Comparison of ENCODE assay signal across 29 cellular contexts in the genomic region with DNA sequence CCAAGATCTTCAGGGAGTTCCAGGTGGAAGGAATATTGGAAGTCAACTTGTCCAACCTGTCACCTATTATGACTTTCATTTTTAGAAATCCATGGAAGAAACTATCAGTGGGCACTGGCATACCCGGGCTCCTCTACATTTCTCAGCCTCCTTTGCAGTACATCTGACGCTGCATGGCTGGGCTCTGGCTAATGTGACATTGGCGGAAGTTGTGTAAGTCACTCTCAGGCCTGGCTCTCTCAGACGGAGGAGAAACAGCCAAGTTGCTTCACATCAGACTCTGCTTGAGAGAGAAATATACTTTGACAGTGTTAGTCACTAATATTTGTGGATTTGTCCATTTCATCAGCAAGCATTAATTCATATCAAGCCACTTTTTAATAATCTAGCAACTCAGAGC. TPM values are rescaled to one million over a fixed set of nuclear protein-coding genes. Genes with fewer than 3 reads are reported as not detected.
"Had no signal": no experiment of that assay in that cellular context is flagged by ENCODE, and none has a peak within 500 bp of the region (broad histone marks: within the 10 kb centered on the region; RNA-seq: fewer than 3 reads in every experiment).

No MANE protein-coding gene starts in this region.

- H3K36me3 Mint-ChIP-seq: mesothelial cell of epicardium; naive B cell; natural killer cell treated with Interleukin-12 subunit alpha and Interleukin-12 subunit beta and Interleukin-15 and Interleukin-18, amount 100 ng/mL, for 72 hours had no signal

- H3K9me3 ChIP-seq: colonic mucosa, esophagus muscularis mucosa, gastroesophageal sphincter, heart left ventricle, mucosa of descending colon, prostate gland, sigmoid colon, spleen, suprapubic skin, transverse colon, upper lobe of right lung, uterus had no signal

- H3K27ac Mint-ChIP-seq: dendritic cell treated with granulocyte-macrophage colony-stimulating factor and Interleukin-4, amounts not matched to agents 40 ng/mL and 50 ng/mL, for 4 days; mesothelial cell of epicardium; naive B cell; natural killer cell treated with Interleukin-12 subunit alpha and Interleukin-12 subunit beta and Interleukin-15 and Interleukin-18, amount 100 ng/mL, for 72 hours; stimulated activated naive B cell treated with anti-CD40 and anti-IgM and Interleukin-4, amounts not matched to agents 10 μg/mL and 1 μg/mL and 100 μg/mL, for 72 hours; stimulated activated naive CD8-positive, alpha-beta T cell treated with anti-CD3 and anti-CD28 coated beads, Interleukin-15, amount 100 ng/mL, for 72 hours had no signal

- H3K4me3 Mint-ChIP-seq: dendritic cell treated with granulocyte-macrophage colony-stimulating factor and Interleukin-4, amounts not matched to agents 40 ng/mL and 50 ng/mL, for 4 days; mesothelial cell of epicardium; natural killer cell treated with Interleukin-12 subunit alpha and Interleukin-12 subunit beta and Interleukin-15 and Interleukin-18, amount 100 ng/mL, for 72 hours; stimulated activated naive B cell treated with anti-CD40 and anti-IgM and Interleukin-4, amounts not matched to agents 10 μg/mL and 1 μg/mL and 100 μg/mL, for 72 hours; stimulated activated naive CD8-positive, alpha-beta T cell treated with anti-CD3 and anti-CD28 coated beads, Interleukin-15, amount 100 ng/mL, for 72 hours had no signal

- H3K4me2 ChIP-seq: hepatocyte had no signal

- ATAC-seq: foreskin keratinocyte; gastroesophageal sphincter; heart left ventricle; left lobe of liver; mucosa of descending colon; natural killer cell treated with Interleukin-12 subunit alpha and Interleukin-12 subunit beta and Interleukin-15 and Interleukin-18, amount 100 ng/mL, for 72 hours; right cardiac atrium; stimulated activated naive B cell treated with anti-CD40 and anti-IgM and Interleukin-4, amounts not matched to agents 10 μg/mL and 1 μg/mL and 100 μg/mL, for 72 hours; stimulated activated naive CD8-positive, alpha-beta T cell treated with anti-CD3 and anti-CD28 coated beads, Interleukin-15, amount 100 ng/mL, for 72 hours; upper lobe of right lung had no signal

- H3K27ac ChIP-seq: colonic mucosa, esophagus muscularis mucosa, foreskin keratinocyte, gastroesophageal sphincter, heart left ventricle, hepatocyte, prostate gland, sigmoid colon, spleen, suprapubic skin, transverse colon, upper lobe of right lung, uterus had no signal

- FAIRE-seq: endothelial cell of umbilical vein, kidney had no signal

- H3K36me3 ChIP-seq: colonic mucosa, esophagus muscularis mucosa, gastroesophageal sphincter, heart left ventricle, prostate gland, sigmoid colon, spleen, suprapubic skin, transverse colon, upper lobe of right lung, uterus had no signal

- H3K79me2 ChIP-seq: hepatocyte had no signal

- H3K4me1 ChIP-seq: colonic mucosa, foreskin keratinocyte, prostate gland, uterus had no signal

- H3K9me3 Mint-ChIP-seq: dendritic cell treated with granulocyte-macrophage colony-stimulating factor and Interleukin-4, amounts not matched to agents 40 ng/mL and 50 ng/mL, for 4 days; mesothelial cell of epicardium; natural killer cell treated with Interleukin-12 subunit alpha and Interleukin-12 subunit beta and Interleukin-15 and Interleukin-18, amount 100 ng/mL, for 72 hours; stimulated activated naive B cell treated with anti-CD40 and anti-IgM and Interleukin-4, amounts not matched to agents 10 μg/mL and 1 μg/mL and 100 μg/mL, for 72 hours; stimulated activated naive CD8-positive, alpha-beta T cell treated with anti-CD3 and anti-CD28 coated beads, Interleukin-15, amount 100 ng/mL, for 72 hours had no signal

- DNase-seq: colonic mucosa; effector CD8-positive, alpha-beta T cell; foreskin keratinocyte; heart left ventricle; kidney; mesenchymal stem cell; mucosa of descending colon; naive B cell; nucleus accumbens; right cardiac atrium; sigmoid colon; spleen; stimulated activated naive B cell treated with anti-CD40 and anti-IgM and Interleukin-4, amounts not matched to agents 10 μg/mL and 1 μg/mL and 100 μg/mL, for 72 hours; stimulated activated naive CD8-positive, alpha-beta T cell treated with anti-CD3 and anti-CD28 coated beads, Interleukin-15, amount 100 ng/mL, for 72 hours; transverse colon; upper lobe of right lung; uterus had no signal

- H3K27me3 ChIP-seq: uterus had no signal

- H3K4me3 ChIP-seq: colonic mucosa, esophagus muscularis mucosa, gastroesophageal sphincter, heart left ventricle, hepatocyte, lung, mucosa of descending colon, prostate gland, sigmoid colon, spleen, suprapubic skin, transverse colon, upper lobe of right lung, uterus had no signal

- H2AFZ ChIP-seq: hepatocyte had no signal

RNA-seq across cellular contexts. Expression of a gene that starts 4.5 kb away (rescaled TPM):
- total RNA-seq: endothelial cell of umbilical vein; fibroblast of lung; foreskin keratinocyte; natural killer cell treated with Interleukin-12 subunit alpha and Interleukin-12 subunit beta and Interleukin-15 and Interleukin-18, amount 100 ng/mL, for 72 hours; right cardiac atrium had no signal
- polyA plus RNA-seq: endothelial cell of umbilical vein, fibroblast of lung, foreskin keratinocyte, right cardiac atrium had no signal
